ENCODE assay signal across 1 cellular context in genomic region chr5:90475436-90475980, GRCh38.
TF ChIP-seq lines count a peak whose summit lies in the region.

No MANE protein-coding gene starts in this region.

TF ChIP-seq in SK-N-SH treated with all-trans-retinoic acid at 6 μM for 48 hours, 23 proteins besides CTCF, POLR2A, EP300 and RAD21 (continued from another document):
- TF ChIP-seq PATZ1 (CRISPR knock-in tag; IDR thresholded peaks at IDR 0.05; ENCODE audit: borderline replicate concordance) (no peak), ZNF8 (CRISPR knock-in tag; IDR thresholded peaks at IDR 0.05) (no peak)
